Comparison of ENCODE assay signal across 11 cellular contexts in genomic region chr1:23904748-23905357, GRCh38. TPM values are rescaled to one million over a fixed set of nuclear protein-coding genes. Genes with fewer than 3 reads are reported as not detected.
DNase-seq lines count a peak whose midpoint lies in the region; ATAC-seq and TF ChIP-seq lines count a peak whose summit lies in the region.
"Had no signal": no experiment of that assay in that cellular context is flagged by ENCODE, and none has a peak within 500 bp of the region (broad histone marks: within the 10 kb centered on the region; RNA-seq: fewer than 3 reads in every experiment).

No MANE protein-coding gene starts in this region.

- H3K4me1 Mint-ChIP-seq in activated B cell treated with CpG ODN at 0.5 μM for 24 hours (peaks cover 93% of the 10 kb centered on the region), T-cell (peaks cover 14 to 22% (median 15%) of the 10 kb centered on the region in 3 donors)

- H3K36me3 ChIP-seq in A673 (ENCODE audit: insufficient read depth, low read length, poor library complexity, severe bottlenecking) = no peaks in the 10 kb centered on the region
- H3K36me3 ChIP-seq: heart right ventricle had no signal

- no peaks in the 10 kb centered on the region for H3K27me3 Mint-ChIP-seq in activated B cell treated with CpG ODN at 0.5 μM for 24 hours
- peaks cover 3 to 18% of the 10 kb centered on the region in 2 donors for H3K27me3 Mint-ChIP-seq in T-cell

- no peaks in the 10 kb centered on the region for H3K9me3 Mint-ChIP-seq in activated B cell treated with CpG ODN at 0.5 μM for 24 hours
- no peaks in the 10 kb centered on the region for H3K9me3 Mint-ChIP-seq in T-cell

- BruUV-seq in A673 (replicated peaks; lab: Mats Ljungman, UMichigan) = no TSS peak

- intact Hi-C loops in activated B cell treated with CpG ODN at 0.5 μM for 24 hours (cut with micrococcal nuclease) (no loop called here), A673 (cut with micrococcal nuclease; ENCODE audit: unreplicated experiment) (no loop called here)

- peak in 2 of 3 experiments; percentile 36 to 53 for DNase-seq in activated CD8-positive, alpha-beta memory T cell treated with anti-CD3 and anti-CD28 coated beads for 48 hours (ENCODE audit: low read depth in 2 of 3, low spot score in 2 of 3)
- DNase-seq in activated CD8-positive, alpha-beta memory T cell treated with anti-CD3 and anti-CD28 coated beads, Interleukin-2, amount 50 U/mL, for 4 hours = no peak
- DNase-seq in activated B cell treated with CpG ODN at 0.5 μM for 24 hours (no peak), T-cell (no peak), A673 (ENCODE audit: low spot score) (no peak), NCI-H748 (lab: John Stamatoyannopoulos, UW; ENCODE audit: unreplicated experiment) (no peak)
- peak; percentile 64 to 65 for DNase-seq in stimulated activated CD8-positive, alpha-beta memory T cell treated with anti-CD3 and anti-CD28 coated beads, Interleukin-15, amount 100 ng/mL, for 48 hours (ENCODE audit: low read depth in 2 of 2)
- DNase-seq: cerebellar nuclear complex, heart right ventricle had no signal

- CTCF ChIA-PET in activated B cell treated with CpG ODN at 0.5 μM for 24 hours (lab: Charles Lee) (interaction anchor here (3.1 kb wide), 1 partner anchor 95 kb away, joined by 9 read pairs; no protein-coding TSS in a partner anchor), T-cell (lab: Charles Lee) (interaction anchor here in 1 of 2 donors (0.6 kb wide), 1 partner anchor 79 kb away, joined by 5 read pairs; no protein-coding TSS in a partner anchor), A673 (lab: Charles Lee) (no interaction called here)

- H3K27me3 ChIP-seq in A673 (replicated peaks; ENCODE audit: insufficient read depth, low read depth, low read length, poor library complexity) = no peaks in the 10 kb centered on the region

- TF ChIP-seq CTCF in activated B cell treated with CpG ODN at 0.5 μM for 24 hours (IDR thresholded peaks at IDR 0.05) (no peak), A673 (conservative IDR thresholded peaks at IDR 0.05; ENCODE audit: low read depth, low read length) (no peak)

- H3K9me3 ChIP-seq in A673 (ENCODE audit: low read depth, low read length, poor library complexity, severe bottlenecking) = no peaks in the 10 kb centered on the region
- H3K9me3 ChIP-seq: heart right ventricle had no signal

- no peaks in the 10 kb centered on the region for H3K4me1 ChIP-seq in A673 (ENCODE audit: insufficient read depth, low read length, poor library complexity, severe bottlenecking)

- peak overlapping the region; percentile 19 for H3K4me3 Mint-ChIP-seq in activated B cell treated with CpG ODN at 0.5 μM for 24 hours
- no peak overlapping the region for H3K4me3 Mint-ChIP-seq in T-cell

- POLR2A ChIA-PET in activated B cell treated with CpG ODN at 0.5 μM for 24 hours (lab: Charles Lee) (interaction anchor here (0.6 to 2.5 kb wide), 7 partner anchors 9 to 103 kb away, joined by 3 to 15 read pairs (median 5); partner anchors contain the start of genes CNR2 and PNRC2), T-cell (lab: Charles Lee) (no interaction called here), A673 (lab: Charles Lee; ENCODE audit: low non-redundant PET) (no interaction called here)

- H3K27ac ChIP-seq in A673 (ENCODE audit: low read depth, low read length, poor library complexity, severe bottlenecking) = no peak overlapping the region
- H3K27ac ChIP-seq: heart right ventricle, VCaP had no signal

- H3K27ac Mint-ChIP-seq in activated B cell treated with CpG ODN at 0.5 μM for 24 hours (peak overlapping the region; percentile 81), T-cell (no peak overlapping the region)

- ATAC-seq in HG03064 (IDR thresholded peaks at IDR 0.05; ENCODE audit: low read depth, unreplicated experiment) (peak; percentile 47), activated B cell treated with CpG ODN at 0.5 μM for 24 hours (ENCODE audit: low read depth) (peak; percentile 2), T-cell (replicated peaks in 1 of 4) (no peak)
- ATAC-seq: heart right ventricle had no signal

- H3K4me3 ChIP-seq in A673 (ENCODE audit: low read depth, low read length, poor library complexity, severe bottlenecking) = no peak overlapping the region
- H3K4me3 ChIP-seq: heart right ventricle had no signal

- H3K36me3 Mint-ChIP-seq in activated B cell treated with CpG ODN at 0.5 μM for 24 hours (ENCODE audit: low read depth) (peaks cover 75% of the 10 kb centered on the region), T-cell (no peaks in the 10 kb centered on the region)

RNA-seq across cellular contexts. Expression of gene CNR2, which starts 8.3 kb away (rescaled TPM):
- total RNA-seq in activated B cell treated with CpG ODN at 0.5 μM for 24 hours (44.5 and 51.0 TPM in 2 replicates), T-cell (1 to 10 TPM in 4 of 5 donors, under 1 TPM in 1; 0.67 to 2.1 (median 1.5) TPM), A673 (2021) (not detected in 2 replicates)

RNA-seq across cellular contexts. Expression of gene FUCA1, which starts 36.8 kb away (rescaled TPM):
- total RNA-seq in activated B cell treated with CpG ODN at 0.5 μM for 24 hours (9.5 and 10.7 TPM in 2 replicates), T-cell (10 to 100 TPM in 3 of 5 donors, 1 to 10 TPM in 2; 5.6 to 11.5 (median 10.7) TPM), A673 (2021) (8.9 and 12.1 TPM in 2 replicates)

RNA-seq across cellular contexts. Expression of gene PNRC2, which starts 54.8 kb away (rescaled TPM):
- total RNA-seq in activated B cell treated with CpG ODN at 0.5 μM for 24 hours = 175 and 184 TPM in 2 replicates
- total RNA-seq in T-cell = 100 to 1,000 TPM; 135 to 159 (median 139) TPM
- 76.2 and 93.2 TPM in 2 replicates for total RNA-seq in A673 (2021)

Comparison
In these comparisons a context has a peak if more than half of its experiments do, and no peak if none do; other contexts are left out.
1. DNase-seq: peak in activated CD8-positive, alpha-beta memory T cell treated with anti-CD3 and anti-CD28 coated beads for 48 hours (2 of 3) and stimulated activated CD8-positive, alpha-beta memory T cell treated with anti-CD3 and anti-CD28 coated beads, Interleukin-15, amount 100 ng/mL, for 48 hours (2 of 2); none in activated CD8-positive, alpha-beta memory T cell treated with anti-CD3 and anti-CD28 coated beads, Interleukin-2, amount 50 U/mL, for 4 hours (single experiment), activated B cell treated with CpG ODN at 0.5 μM for 24 hours (single experiment), T-cell (0 of 34), A673 (single experiment) and NCI-H748 (single experiment).
2. ATAC-seq: peak in HG03064 (single experiment) and activated B cell treated with CpG ODN at 0.5 μM for 24 hours (single experiment); none in T-cell (0 of 4).
3. RNA of gene CNR2, which starts 8.3 kb away (total RNA-seq): 44.5 to 51.0 TPM in activated B cell treated with CpG ODN at 0.5 μM for 24 hours; 0.67 to 2.1 TPM in T-cell and not detected in A673; every median in the first group is over 10 times any median in the second.